ENCODE assay signal across 8 cellular contexts in the genomic region with DNA sequence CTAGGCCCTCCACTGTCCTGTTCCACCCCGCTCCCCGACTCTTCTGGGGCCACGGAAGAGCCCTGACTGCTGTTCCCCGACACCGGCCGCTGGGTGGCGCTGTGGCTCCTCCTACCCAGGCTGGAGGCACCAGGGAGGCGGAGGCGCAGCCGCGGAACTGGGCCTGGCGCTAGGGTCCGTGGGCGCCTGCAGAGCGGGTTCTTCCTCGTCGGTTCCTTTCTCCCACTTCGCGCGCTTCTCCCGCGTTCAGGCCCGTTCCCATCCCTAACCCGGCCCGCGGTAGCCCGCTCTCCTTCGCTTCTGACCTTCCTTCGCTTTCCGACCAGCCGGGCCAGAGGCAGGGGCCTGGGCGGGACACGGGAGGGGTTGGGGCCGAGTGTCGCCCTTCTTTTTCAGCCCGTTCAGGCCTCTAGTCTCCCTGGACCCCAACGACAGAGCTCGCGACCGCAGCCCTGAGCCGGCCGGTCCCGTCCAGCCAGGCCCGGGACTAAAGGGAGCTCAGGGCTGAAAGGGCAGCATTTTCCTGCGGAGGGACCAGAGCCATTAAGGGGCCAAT. TPM values are rescaled to one million over a fixed set of nuclear protein-coding genes. Genes with fewer than 3 reads are reported as not detected.
DNase-seq lines count a peak whose midpoint lies in the region; ATAC-seq lines count a peak whose summit lies in the region.

No MANE protein-coding gene starts in this region.

- ATAC-seq in HG02840 (IDR thresholded peaks at IDR 0.05; ENCODE audit: low FRiP score, unreplicated experiment) = no peak

- H3K4me1 ChIP-seq in HAP-1 = peaks cover 5% of the 10 kb centered on the region
- H3K4me1 ChIP-seq in effector memory CD4-positive, alpha-beta T cell (ENCODE audit: control insufficient read depth, insufficient read depth, low read length, poor library complexity, severe bottlenecking) = peaks cover 6% of the 10 kb centered on the region
- H3K4me1 ChIP-seq in mesodermal cell (ENCODE audit: control insufficient read depth, insufficient read depth, low read length, poor library complexity, severe bottlenecking) = no peaks in the 10 kb centered on the region

- H3K4me3 ChIP-seq in HAP-1 (peak overlapping the region; percentile 6; the same call in 1 of the 2 replicates), mesodermal cell (ENCODE audit: extremely low read depth, insufficient read depth, low read length, poor library complexity, severe bottlenecking) (peak overlapping the region; percentile 25)
- H3K4me3 ChIP-seq in effector memory CD4-positive, alpha-beta T cell (ENCODE audit: insufficient read depth, low read depth, low read length, poor library complexity, severe bottlenecking) = peak overlapping the region; percentile 25

- 3 to 6% methylated on average over 12 to 14 of the region's 45 CpGs for WGBS in mesodermal cell (ENCODE audit: insufficient coverage in 2 of 2), 2 experiments

- H3K9me3 ChIP-seq in HAP-1 (no peaks in the 10 kb centered on the region), mesodermal cell (ENCODE audit: control insufficient read depth, low read length) (no peaks in the 10 kb centered on the region)
- no peaks in the 10 kb centered on the region for H3K9me3 ChIP-seq in effector memory CD4-positive, alpha-beta T cell (ENCODE audit: control insufficient read depth, low read length)

- peak; percentile 16 for DNase-seq in GM04504 (ENCODE audit: low read depth)
- peak; percentile 55 to 90 for DNase-seq in HAP-1 (ENCODE audit: low spot score in 2 of 2)
- peak; percentile 14 for DNase-seq in NCI-H146 treated with DMSO at 0.1 percent for 48 hours (lab: John Stamatoyannopoulos, UW; ENCODE audit: unreplicated experiment)
- DNase-seq in activated CD8-positive, alpha-beta memory T cell treated with anti-CD3 and anti-CD28 coated beads for 4 hours (ENCODE audit: low read depth in 2 of 2) = peak; percentile 20 to 34
- peak; percentile 28 to 45 (median 31) for DNase-seq in effector memory CD4-positive, alpha-beta T cell
- peak; percentile 39 to 44 for DNase-seq in stimulated activated CD8-positive, alpha-beta memory T cell treated with anti-CD3 and anti-CD28 coated beads, Interleukin-15, amount 100 ng/mL, for 48 hours (ENCODE audit: low read depth in 2 of 2)

- no peaks in the 10 kb centered on the region for H3K27me3 ChIP-seq in HAP-1 (ENCODE audit: low read depth)
- no peaks in the 10 kb centered on the region for H3K27me3 ChIP-seq in effector memory CD4-positive, alpha-beta T cell (replicated peaks; ENCODE audit: control insufficient read depth, insufficient read depth, low read length, poor library complexity, severe bottlenecking)

- in situ Hi-C loops in HAP-1 (cut with MboI; ENCODE audit: low sequenced_read_pairs) = loop anchor here (10.0 to 25.0 kb wide), 2 partner anchors 86 to 101 kb away; no protein-coding TSS in a partner anchor

- H3K27ac ChIP-seq in effector memory CD4-positive, alpha-beta T cell (ENCODE audit: insufficient read depth, low read length, poor library complexity, severe bottlenecking) = no peak overlapping the region
- no peak overlapping the region for H3K27ac ChIP-seq in mesodermal cell (ENCODE audit: low read depth, low read length, severe bottlenecking)

- H3K36me3 ChIP-seq in HAP-1 (replicated peaks) (no peaks in the 10 kb centered on the region), mesodermal cell (ENCODE audit: control insufficient read depth, insufficient read depth, low read length) (no peaks in the 10 kb centered on the region)
- no peaks in the 10 kb centered on the region for H3K36me3 ChIP-seq in effector memory CD4-positive, alpha-beta T cell (ENCODE audit: control insufficient read depth, insufficient read depth, low read length)

RNA-seq across cellular contexts. Expression of a gene that starts 34.3 kb away (rescaled TPM):
- polyA plus RNA-seq in mesodermal cell (2013, experiment 1 of 2) = 0.55 TPM
- 0.56 TPM for polyA plus RNA-seq in mesodermal cell (2013, experiment 2 of 2)

Comparison
In these comparisons a context has a peak if more than half of its experiments do, and no peak if none do; other contexts are left out.
1. DNase-seq: peak in every context shown above with its lines; median percentile 72 in HAP-1; 42 in stimulated activated CD8-positive, alpha-beta memory T cell treated with anti-CD3 and anti-CD28 coated beads, Interleukin-15, amount 100 ng/mL, for 48 hours; 31 in effector memory CD4-positive, alpha-beta T cell; 27 in activated CD8-positive, alpha-beta memory T cell treated with anti-CD3 and anti-CD28 coated beads for 4 hours; 16 in GM04504; 14 in NCI-H146 treated with DMSO at 0.1 percent for 48 hours.